Comparison of ENCODE assay signal across 21 cellular contexts in the genomic region with DNA sequence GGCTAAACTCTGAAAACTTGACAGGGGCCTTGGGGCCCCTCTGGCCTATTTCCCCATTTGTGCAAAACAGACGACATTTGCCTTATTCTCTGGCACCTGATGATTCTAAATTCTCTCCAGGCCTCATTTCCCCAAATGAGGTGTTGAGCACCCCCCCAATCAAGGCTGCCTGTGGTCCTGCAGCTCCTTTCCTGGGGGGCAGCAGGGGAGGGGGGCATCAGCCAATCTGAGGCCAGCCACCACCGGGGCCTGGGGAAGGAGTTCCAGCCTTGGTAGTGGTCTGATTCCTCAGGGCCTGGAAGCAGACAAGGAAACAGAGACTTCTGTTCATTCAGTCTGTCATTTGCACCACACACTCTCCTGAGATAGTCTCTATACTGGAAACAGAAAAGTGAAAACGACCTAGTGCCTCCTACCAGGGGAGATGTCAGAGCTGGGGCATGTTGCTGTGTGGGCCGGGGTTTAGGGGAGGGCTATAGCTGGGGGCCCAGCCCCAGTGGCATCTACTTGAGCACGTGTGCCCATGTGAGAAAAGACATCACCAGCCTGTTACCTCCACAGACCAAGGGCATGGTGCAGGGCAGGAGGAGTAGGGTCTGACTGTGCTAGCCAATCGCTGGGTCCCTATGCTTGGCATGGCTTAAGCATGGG. TPM values are rescaled to one million over a fixed set of nuclear protein-coding genes. Genes with fewer than 3 reads are reported as not detected.
DNase-seq lines count a peak whose midpoint lies in the region; ATAC-seq and TF ChIP-seq lines count a peak whose summit lies in the region.
"Had no signal": no experiment of that assay in that cellular context is flagged by ENCODE, and none has a peak within 500 bp of the region (broad histone marks: within the 10 kb centered on the region; RNA-seq: fewer than 3 reads in every experiment).

No MANE protein-coding gene starts in this region.

- no peaks in the 10 kb centered on the region for H3K36me3 ChIP-seq in endodermal cell (ENCODE audit: control insufficient read depth, insufficient read depth, low read length)

- CTCF ChIA-PET in activated CD8-positive, alpha-beta memory T cell treated with anti-CD3 and anti-CD28 coated beads, Interleukin-2, amount 10 ng/mL, durations not matched to agents 7 days and 5 days (lab: Charles Lee) = interaction anchor here (0.9 to 17.1 kb wide), 7 partner anchors 10 to 96 kb away, joined by 3 to 572 read pairs (median 7); no protein-coding TSS in a partner anchor

- H3K4me3 ChIP-seq in endodermal cell (ENCODE audit: low read length) = no peak overlapping the region

- H3K4me1 ChIP-seq in endodermal cell (ENCODE audit: control insufficient read depth, insufficient read depth, low read length) = peaks cover 4% of the 10 kb centered on the region

- H3K9me3 Mint-ChIP-seq in activated CD8-positive, alpha-beta memory T cell treated with anti-CD3 and anti-CD28 coated beads, Interleukin-2, amount 10 ng/mL, durations not matched to agents 7 days and 5 days (ENCODE audit: low read depth) = no peaks in the 10 kb centered on the region
- H3K9me3 Mint-ChIP-seq in endodermal cell = no peaks in the 10 kb centered on the region

- intact Hi-C loops in sciatic nerve (cut with DNase I) = no loop called here

- no peaks in the 10 kb centered on the region for H3K9me3 ChIP-seq in endodermal cell (ENCODE audit: control insufficient read depth, low read length)

- no peaks in the 10 kb centered on the region for H3K36me3 Mint-ChIP-seq in activated CD8-positive, alpha-beta memory T cell treated with anti-CD3 and anti-CD28 coated beads, Interleukin-2, amount 10 ng/mL, durations not matched to agents 7 days and 5 days
- no peaks in the 10 kb centered on the region for H3K36me3 Mint-ChIP-seq in endodermal cell (ENCODE audit: low read depth)
- H3K36me3 Mint-ChIP-seq: IgD-negative memory B cell had no signal

- H3K27ac ChIP-seq in endodermal cell (ENCODE audit: low read depth, low read length) = no peak overlapping the region
- H3K27ac ChIP-seq: RWPE1 had no signal

- H3K27me3 ChIP-seq in endodermal cell (ENCODE audit: control insufficient read depth, insufficient read depth, low read length, poor library complexity, severe bottlenecking) = peaks cover 64% of the 10 kb centered on the region

- H3K27me3 Mint-ChIP-seq in activated CD8-positive, alpha-beta memory T cell treated with anti-CD3 and anti-CD28 coated beads, Interleukin-2, amount 10 ng/mL, durations not matched to agents 7 days and 5 days = peaks cover 61% of the 10 kb centered on the region
- H3K27me3 Mint-ChIP-seq in endodermal cell (ENCODE audit: insufficient read depth) = peaks cover 64% of the 10 kb centered on the region

- no peak for ATAC-seq in activated CD8-positive, alpha-beta memory T cell treated with anti-CD3 and anti-CD28 coated beads, Interleukin-2, amount 10 ng/mL, durations not matched to agents 7 days and 5 days
- ATAC-seq in sciatic nerve (no peak), GM21381 (IDR thresholded peaks at IDR 0.05; ENCODE audit: unreplicated experiment) (no peak), HG02623 (IDR thresholded peaks at IDR 0.05; ENCODE audit: unreplicated experiment) (no peak)

- peak; percentile 48 for DNase-seq in activated effector memory CD4-positive, alpha-beta T cell treated with anti-CD3 and anti-CD28 coated beads, Interleukin-2, amount 50 U/mL, for 16 hours
- DNase-seq in activated effector memory CD4-positive, alpha-beta T cell treated with Interleukin-2 at 50 U/mL for 16 hours = no peak
- peak; percentile 28 for DNase-seq in activated CD8-positive, alpha-beta memory T cell treated with anti-CD3 and anti-CD28 coated beads, Interleukin-2, amount 10 ng/mL, durations not matched to agents 7 days and 5 days
- DNase-seq in endodermal cell = peak; percentile 38
- peak; percentile 31 for DNase-seq in sciatic nerve (ENCODE audit: low spot score)
- no peak for DNase-seq in NCI-H128 (lab: John Stamatoyannopoulos, UW; ENCODE audit: unreplicated experiment)
- DNase-seq: COR-L47; DMS 273 treated with DMSO at 0.1 percent for 48 hours; DND-41; NCI-H1105; NCI-H2029 treated with DMSO at 0.1 percent for 48 hours; NCI-H345; NCI-H524; NCI-H774; NK-92 treated with Interleukin-12 subunit alpha and Interleukin-12 subunit beta, amount 100 ng/mL, for 24 hours; SHP77 treated with DMSO at 0.1 percent for 48 hours had no signal

- 85 to 87% methylated on average over 4 to 6 of the region's 6 CpGs for whole genome bisulfite sequencing in endodermal cell (ENCODE audit: insufficient coverage in 1 of 2, insufficient read length in 1 of 2), 2 experiments

- no peak overlapping the region for H3K9ac ChIP-seq in endodermal cell (ENCODE audit: extremely low read depth, low read length, poor library complexity, severe bottlenecking)

- TF ChIP-seq CTCF in endodermal cell (conservative IDR thresholded peaks at IDR 0.05) = no peak

- H3K27ac Mint-ChIP-seq in activated CD8-positive, alpha-beta memory T cell treated with anti-CD3 and anti-CD28 coated beads, Interleukin-2, amount 10 ng/mL, durations not matched to agents 7 days and 5 days = no peak overlapping the region
- no peak overlapping the region for H3K27ac Mint-ChIP-seq in endodermal cell

- H3K4me3 Mint-ChIP-seq in activated CD8-positive, alpha-beta memory T cell treated with anti-CD3 and anti-CD28 coated beads, Interleukin-2, amount 10 ng/mL, durations not matched to agents 7 days and 5 days = no peak overlapping the region
- no peak overlapping the region for H3K4me3 Mint-ChIP-seq in endodermal cell

- H3K4me1 Mint-ChIP-seq in activated CD8-positive, alpha-beta memory T cell treated with anti-CD3 and anti-CD28 coated beads, Interleukin-2, amount 10 ng/mL, durations not matched to agents 7 days and 5 days = peaks cover 9% of the 10 kb centered on the region
- H3K4me1 Mint-ChIP-seq in endodermal cell = peaks cover 4% of the 10 kb centered on the region

RNA-seq across cellular contexts. Expression of gene TPBGL, which starts 1.9 kb away (rescaled TPM):
- total RNA-seq in activated CD8-positive, alpha-beta memory T cell treated with anti-CD3 and anti-CD28 coated beads, Interleukin-2, amount 10 ng/mL, durations not matched to agents 7 days and 5 days = under 1 TPM; 0.07 to 0.15 TPM
- total RNA-seq in endodermal cell (under 1 TPM in 1 of 2 donors, not detected in 1; 0.13 TPM), sciatic nerve (0.31 TPM)
- 0.28 TPM for polyA plus RNA-seq in endodermal cell (2013, experiment 1 of 2)
- polyA plus RNA-seq in endodermal cell (2013, experiment 2 of 2) = 0.21 TPM
- total RNA-seq: H4 had no signal
- polyA plus RNA-seq: IgD-negative memory B cell had no signal

Comparison
In these comparisons a context has a peak if more than half of its experiments do, and no peak if none do; other contexts are left out.
1. DNase-seq: peak in activated effector memory CD4-positive, alpha-beta T cell treated with anti-CD3 and anti-CD28 coated beads, Interleukin-2, amount 50 U/mL, for 16 hours (single experiment), activated CD8-positive, alpha-beta memory T cell treated with anti-CD3 and anti-CD28 coated beads, Interleukin-2, amount 10 ng/mL, durations not matched to agents 7 days and 5 days (single experiment), endodermal cell (single experiment) and sciatic nerve (single experiment); none in activated effector memory CD4-positive, alpha-beta T cell treated with Interleukin-2 at 50 U/mL for 16 hours (single experiment) and NCI-H128 (single experiment).